In genomic region chr12:131912526-131913274, GRCh38 we compare ENCODE assay signal across 9 cellular contexts. TPM values are rescaled to one million over a fixed set of nuclear protein-coding genes. Genes with fewer than 3 reads are reported as not detected.
DNase-seq lines count a peak whose midpoint lies in the region; ATAC-seq, FAIRE-seq and TF ChIP-seq lines count a peak whose summit lies in the region.
"Had no signal": no experiment of that assay in that cellular context is flagged by ENCODE, and none has a peak within 500 bp of the region (broad histone marks: within the 10 kb centered on the region; RNA-seq: fewer than 3 reads in every experiment).

No MANE protein-coding gene starts in this region.

- TF ChIP-seq CTCF in brain (conservative IDR thresholded peaks at IDR 0.05), result no peak
- TF ChIP-seq CTCF in kidney (IDR thresholded peaks at IDR 0.05; ENCODE audit: borderline replicate concordance, extremely low read depth, insufficient read depth), result no peak
- no peak for TF ChIP-seq CTCF in CD8-positive, alpha-beta T cell (IDR thresholded peaks at IDR 0.05)

- H3K27ac ChIP-seq in kidney (ENCODE audit: low read depth in 2 of 2, low read length in 2 of 2), result no peak overlapping the region
- no peak overlapping the region for H3K27ac ChIP-seq in CD8-positive, alpha-beta T cell (ENCODE audit: low read depth, low read length)

- CTCF ChIA-PET in CD8-positive, alpha-beta T cell (lab: Charles Lee), result no interaction called here

- no peaks in the 10 kb centered on the region for H3K9me3 Mint-ChIP-seq in brain
- no peaks in the 10 kb centered on the region for H3K9me3 Mint-ChIP-seq in CD8-positive, alpha-beta T cell

- intact Hi-C loops in kidney (cut with DNase I), result no loop called here
- intact Hi-C loops in CD8-positive, alpha-beta T cell (cut with DNase I, micrococcal nuclease), result no loop called here

- no peak overlapping the region for H3K4me3 ChIP-seq in kidney (ENCODE audit: low read length in 2 of 2)
- H3K4me3 ChIP-seq in CD8-positive, alpha-beta T cell (ENCODE audit: low read depth, low read length), result no peak overlapping the region

- no peak overlapping the region for H3K4me3 Mint-ChIP-seq in brain
- no peak overlapping the region for H3K4me3 Mint-ChIP-seq in CD8-positive, alpha-beta T cell

- H3K9ac ChIP-seq in kidney (ENCODE audit: low read length in 2 of 2), result no peak overlapping the region

- ATAC-seq in CD8-positive, alpha-beta T cell, result no peak

- POLR2A ChIA-PET in CD8-positive, alpha-beta T cell (lab: Charles Lee), result no interaction called here

- no peaks in the 10 kb centered on the region for H3K4me1 ChIP-seq in kidney (ENCODE audit: control insufficient read depth in 1 of 2, insufficient read depth in 1 of 2, low read depth in 1 of 2, low read length in 2 of 2)
- no peaks in the 10 kb centered on the region for H3K4me1 ChIP-seq in CD8-positive, alpha-beta T cell (ENCODE audit: insufficient read depth, low read length)

- no peaks in the 10 kb centered on the region for H3K9me3 ChIP-seq in kidney (ENCODE audit: control insufficient read depth in 1 of 2, low read length in 2 of 2)
- H3K9me3 ChIP-seq in CD8-positive, alpha-beta T cell (ENCODE audit: low read length), result no peaks in the 10 kb centered on the region

- peaks cover 16% of the 10 kb centered on the region for H3K36me3 Mint-ChIP-seq in brain
- H3K36me3 Mint-ChIP-seq in CD8-positive, alpha-beta T cell, result peaks cover 43% of the 10 kb centered on the region

- no peaks in the 10 kb centered on the region for H3K27me3 Mint-ChIP-seq in brain
- H3K27me3 Mint-ChIP-seq in CD8-positive, alpha-beta T cell (ENCODE audit: low read depth), result no peaks in the 10 kb centered on the region

- no peaks in the 10 kb centered on the region for H3K27me3 ChIP-seq in CD8-positive, alpha-beta T cell (ENCODE audit: insufficient read depth, low read length)

- no peak for TF ChIP-seq POLR2A in GM12891 (IDR thresholded peaks at IDR 0.05; ENCODE audit: low read depth, low read length)

- no peaks in the 10 kb centered on the region for H3K4me1 Mint-ChIP-seq in brain
- H3K4me1 Mint-ChIP-seq in CD8-positive, alpha-beta T cell (ENCODE audit: low read depth), result no peaks in the 10 kb centered on the region

- H3K36me3 ChIP-seq in kidney (ENCODE audit: control insufficient read depth in 1 of 2, insufficient read depth in 2 of 2, low read length in 2 of 2), result peaks cover 10 to 43% of the 10 kb centered on the region in 2 donors
- peaks cover 5% of the 10 kb centered on the region for H3K36me3 ChIP-seq in CD8-positive, alpha-beta T cell (ENCODE audit: insufficient read depth, low read length)

- no peak for FAIRE-seq in kidney (lab: Jason Lieb, UNC)
- FAIRE-seq in GM12891 (lab: Jason Lieb, UNC), result no peak
- FAIRE-seq: A204.1 had no signal

- peak overlapping the region in 3 of 5 experiments; percentile 55 to 83 (median 80) for H3K27ac Mint-ChIP-seq in brain
- H3K27ac Mint-ChIP-seq in CD8-positive, alpha-beta T cell, result no peak overlapping the region

- DNase-seq in DMS53 (lab: John Stamatoyannopoulos, UW) (peak; percentile 25), DMS53 treated with DMSO at 0.1 percent for 48 hours (lab: John Stamatoyannopoulos, UW; ENCODE audit: unreplicated experiment) (no peak), kidney (peak; percentile 93), ureter (ENCODE audit: low spot score) (peak; percentile 65), pons (ENCODE audit: low spot score) (no peak), GM12891 (ENCODE audit: insufficient read length, low spot score) (no peak)
- no peak for DNase-seq in CD8-positive, alpha-beta T cell

TF ChIP-seq in GM12891, 5 proteins besides CTCF, POLR2A, EP300 and RAD21:
- TF ChIP-seq SPI1 (IDR thresholded peaks at IDR 0.05; ENCODE audit: low read depth, low read length) (no peak), PAX5 (IDR thresholded peaks at IDR 0.05; ENCODE audit: insufficient read depth, low read length, severe bottlenecking) (no peak), POLR2AphosphoS5 (IDR thresholded peaks at IDR 0.05; ENCODE audit: low read depth, low read length) (no peak), TAF1 (IDR thresholded peaks at IDR 0.05; ENCODE audit: low read depth, low read length) (no peak), POU2F2 (IDR thresholded peaks at IDR 0.05; ENCODE audit: low read depth, low read length) (no peak)
TF ChIP-seq in GM12891: peak in this region for 0.

RNA-seq across cellular contexts. Expression of gene PUS1, which starts 16.4 kb away (rescaled TPM):
- 4.4 TPM for polyA plus RNA-seq in brain (ENCODE audit: insufficient read depth, low read depth, low replicate concordance)
- total RNA-seq in kidney, result 28.8 TPM
- polyA plus RNA-seq in kidney (ENCODE audit: insufficient read depth, low read depth, low replicate concordance), result 16.1 TPM
- 46.9 TPM for total RNA-seq in ureter
- total RNA-seq in CD8-positive, alpha-beta T cell, result 10 to 100 TPM; 17.5 to 17.9 TPM
- polyA plus RNA-seq in GM12891 (2012; ENCODE audit: low read depth, missing spikeins), result 19.9 TPM

RNA-seq across cellular contexts. Expression of gene ULK1, which starts 18.3 kb away (rescaled TPM):
- polyA plus RNA-seq in brain (ENCODE audit: insufficient read depth, low read depth, low replicate concordance) (32.7 TPM), kidney (ENCODE audit: insufficient read depth, low read depth, low replicate concordance) (11.4 TPM)
- total RNA-seq in kidney (33.4 TPM), ureter (31.8 TPM)
- 10 to 100 TPM; 76.6 to 79.9 TPM for total RNA-seq in CD8-positive, alpha-beta T cell
- polyA plus RNA-seq in GM12891 (2012; ENCODE audit: low read depth, missing spikeins), result 5.8 TPM

RNA-seq across cellular contexts. Expression of gene EP400, which starts 37.0 kb away (rescaled TPM):
- polyA plus RNA-seq in brain (ENCODE audit: insufficient read depth, low read depth, low replicate concordance), result 25.1 TPM
- total RNA-seq in kidney, result 44.7 TPM
- 7.5 TPM for polyA plus RNA-seq in kidney (ENCODE audit: insufficient read depth, low read depth, low replicate concordance)
- total RNA-seq in ureter, result 71.8 TPM
- total RNA-seq in CD8-positive, alpha-beta T cell, result 10 to 100 TPM; 53.1 to 53.9 TPM
- polyA plus RNA-seq in GM12891 (2012; ENCODE audit: low read depth, missing spikeins), result 12.5 TPM

Comparison
In these comparisons a context has a peak if more than half of its experiments do, and no peak if none do; other contexts are left out.
1. DNase-seq: peak in DMS53 (single experiment), kidney (single experiment) and ureter (single experiment); none in DMS53 treated with DMSO at 0.1 percent for 48 hours (single experiment), CD8-positive, alpha-beta T cell (0 of 7), pons (single experiment) and GM12891 (single experiment).